1 cellular context compared by ENCODE assay signal in the genomic region with DNA sequence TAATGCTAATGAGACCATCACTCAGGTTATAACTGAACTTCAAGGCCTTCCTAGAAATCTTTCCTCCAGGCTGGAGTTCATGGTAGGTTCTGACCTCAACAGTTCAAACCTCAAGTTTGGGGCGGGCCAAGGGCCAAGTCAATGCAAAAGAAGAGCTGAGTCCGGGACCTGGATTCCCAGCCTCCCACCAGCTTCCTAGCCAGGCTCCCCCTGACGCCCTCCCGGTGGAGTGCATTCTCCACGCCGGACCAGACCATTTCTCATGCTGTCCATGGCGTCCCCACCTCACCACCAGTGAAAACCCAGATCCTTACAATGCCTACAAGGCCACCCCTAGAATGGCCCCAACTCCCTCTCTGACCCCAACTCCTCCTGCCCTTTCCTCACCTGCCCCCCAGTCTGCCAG.
TF ChIP-seq lines count a peak whose summit lies in the region.

No MANE protein-coding gene starts in this region.

TF ChIP-seq in A549, 52 proteins besides CTCF, POLR2A, EP300 and RAD21 (continued from another document):
- TF ChIP-seq, protein P1, sequence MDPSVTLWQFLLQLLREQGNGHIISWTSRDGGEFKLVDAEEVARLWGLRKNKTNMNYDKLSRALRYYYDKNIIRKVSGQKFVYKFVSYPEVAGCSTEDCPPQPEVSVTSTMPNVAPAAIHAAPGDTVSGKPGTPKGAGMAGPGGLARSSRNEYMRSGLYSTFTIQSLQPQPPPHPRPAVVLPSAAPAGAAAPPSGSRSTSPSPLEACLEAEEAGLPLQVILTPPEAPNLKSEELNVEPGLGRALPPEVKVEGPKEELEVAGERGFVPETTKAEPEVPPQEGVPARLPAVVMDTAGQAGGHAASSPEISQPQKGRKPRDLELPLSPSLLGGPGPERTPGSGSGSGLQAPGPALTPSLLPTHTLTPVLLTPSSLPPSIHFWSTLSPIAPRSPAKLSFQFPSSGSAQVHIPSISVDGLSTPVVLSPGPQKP (IDR thresholded peaks at IDR 0.05; ENCODE audit: low read depth, low read length): no peak
- TF ChIP-seq NFE2L2 (conservative IDR thresholded peaks at IDR 0.05; ENCODE audit: low read length) (no peak), BHLHE40 (IDR thresholded peaks at IDR 0.05; ENCODE audit: low read depth, low read length) (no peak), CHD2 (IDR thresholded peaks at IDR 0.05; ENCODE audit: low read length, partially characterized antibody) (no peak), PHF8 (IDR thresholded peaks at IDR 0.05; ENCODE audit: borderline replicate concordance, low read depth) (no peak), CHD4 (IDR thresholded peaks at IDR 0.05; ENCODE audit: borderline replicate concordance) (no peak)
- TF ChIP-seq, protein P2, sequence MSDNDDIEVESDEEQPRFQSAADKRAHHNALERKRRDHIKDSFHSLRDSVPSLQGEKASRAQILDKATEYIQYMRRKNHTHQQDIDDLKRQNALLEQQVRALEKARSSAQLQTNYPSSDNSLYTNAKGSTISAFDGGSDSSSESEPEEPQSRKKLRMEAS (IDR thresholded peaks at IDR 0.05): no peak
